2 cellular contexts compared by ENCODE assay signal in the genomic region with DNA sequence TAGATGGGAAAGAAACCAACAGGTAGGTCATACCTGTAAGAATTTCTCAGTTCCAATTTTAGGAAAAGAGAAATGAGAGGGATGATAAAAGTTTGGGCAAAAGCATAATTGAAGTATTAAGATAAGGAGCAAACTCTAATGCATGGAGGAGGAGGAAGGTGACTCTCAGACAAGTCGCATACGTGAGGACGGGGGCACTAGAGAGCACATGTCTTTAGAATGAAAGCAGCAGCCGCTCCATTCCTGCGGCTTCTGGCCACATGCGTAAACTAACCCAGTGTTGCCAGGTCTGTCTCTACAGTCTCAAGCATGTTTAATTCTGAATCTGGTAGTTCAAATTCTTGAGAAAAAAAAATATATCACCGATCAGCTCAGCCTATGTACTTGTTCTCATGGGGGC.
TF ChIP-seq lines count a peak whose summit lies in the region.

No MANE protein-coding gene starts in this region.

TF ChIP-seq in GM23338, 12 proteins besides CTCF, POLR2A, EP300 and RAD21 (continues in another document):
- TF ChIP-seq CREB1 (CRISPR knock-in tag; IDR thresholded peaks at IDR 0.05; ENCODE audit: low read depth) (no peak), NANOG (IDR thresholded peaks at IDR 0.05; ENCODE audit: borderline replicate concordance) (no peak), POLR2AphosphoS5 (IDR thresholded peaks at IDR 0.05; ENCODE audit: low read depth) (no peak), ZNF114 (CRISPR knock-in tag; IDR thresholded peaks at IDR 0.05) (no peak), JUNB (IDR thresholded peaks at IDR 0.05; ENCODE audit: unreplicated experiment) (no peak), EZH2phosphoT487 (IDR thresholded peaks at IDR 0.05; ENCODE audit: unreplicated experiment) (no peak), STAT1 (IDR thresholded peaks at IDR 0.05; ENCODE audit: unreplicated experiment) (no peak), EZH2 (IDR thresholded peaks at IDR 0.05; ENCODE audit: low read depth, unreplicated experiment) (no peak), ZNF331 (CRISPR knock-in tag; IDR thresholded peaks at IDR 0.05; ENCODE audit: low read depth) (no peak)
- TF ChIP-seq, protein P1, sequence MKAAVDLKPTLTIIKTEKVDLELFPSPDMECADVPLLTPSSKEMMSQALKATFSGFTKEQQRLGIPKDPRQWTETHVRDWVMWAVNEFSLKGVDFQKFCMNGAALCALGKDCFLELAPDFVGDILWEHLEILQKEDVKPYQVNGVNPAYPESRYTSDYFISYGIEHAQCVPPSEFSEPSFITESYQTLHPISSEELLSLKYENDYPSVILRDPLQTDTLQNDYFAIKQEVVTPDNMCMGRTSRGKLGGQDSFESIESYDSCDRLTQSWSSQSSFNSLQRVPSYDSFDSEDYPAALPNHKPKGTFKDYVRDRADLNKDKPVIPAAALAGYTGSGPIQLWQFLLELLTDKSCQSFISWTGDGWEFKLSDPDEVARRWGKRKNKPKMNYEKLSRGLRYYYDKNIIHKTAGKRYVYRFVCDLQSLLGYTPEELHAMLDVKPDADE (IDR thresholded peaks at IDR 0.05), result no peak
- TF ChIP-seq, protein P2, sequence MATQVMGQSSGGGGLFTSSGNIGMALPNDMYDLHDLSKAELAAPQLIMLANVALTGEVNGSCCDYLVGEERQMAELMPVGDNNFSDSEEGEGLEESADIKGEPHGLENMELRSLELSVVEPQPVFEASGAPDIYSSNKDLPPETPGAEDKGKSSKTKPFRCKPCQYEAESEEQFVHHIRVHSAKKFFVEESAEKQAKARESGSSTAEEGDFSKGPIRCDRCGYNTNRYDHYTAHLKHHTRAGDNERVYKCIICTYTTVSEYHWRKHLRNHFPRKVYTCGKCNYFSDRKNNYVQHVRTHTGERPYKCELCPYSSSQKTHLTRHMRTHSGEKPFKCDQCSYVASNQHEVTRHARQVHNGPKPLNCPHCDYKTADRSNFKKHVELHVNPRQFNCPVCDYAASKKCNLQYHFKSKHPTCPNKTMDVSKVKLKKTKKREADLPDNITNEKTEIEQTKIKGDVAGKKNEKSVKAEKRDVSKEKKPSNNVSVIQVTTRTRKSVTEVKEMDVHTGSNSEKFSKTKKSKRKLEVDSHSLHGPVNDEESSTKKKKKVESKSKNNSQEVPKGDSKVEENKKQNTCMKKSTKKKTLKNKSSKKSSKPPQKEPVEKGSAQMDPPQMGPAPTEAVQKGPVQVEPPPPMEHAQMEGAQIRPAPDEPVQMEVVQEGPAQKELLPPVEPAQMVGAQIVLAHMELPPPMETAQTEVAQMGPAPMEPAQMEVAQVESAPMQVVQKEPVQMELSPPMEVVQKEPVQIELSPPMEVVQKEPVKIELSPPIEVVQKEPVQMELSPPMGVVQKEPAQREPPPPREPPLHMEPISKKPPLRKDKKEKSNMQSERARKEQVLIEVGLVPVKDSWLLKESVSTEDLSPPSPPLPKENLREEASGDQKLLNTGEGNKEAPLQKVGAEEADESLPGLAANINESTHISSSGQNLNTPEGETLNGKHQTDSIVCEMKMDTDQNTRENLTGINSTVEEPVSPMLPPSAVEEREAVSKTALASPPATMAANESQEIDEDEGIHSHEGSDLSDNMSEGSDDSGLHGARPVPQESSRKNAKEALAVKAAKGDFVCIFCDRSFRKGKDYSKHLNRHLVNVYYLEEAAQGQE (IDR thresholded peaks at IDR 0.05; ENCODE audit: unreplicated experiment), result no peak

TF ChIP-seq in H1, 55 proteins besides CTCF, POLR2A, EP300 and RAD21:
- TF ChIP-seq RBBP5 (IDR thresholded peaks at IDR 0.05; ENCODE audit: borderline replicate concordance, low read depth, low read length), result no peak
- TF ChIP-seq, protein P3, sequence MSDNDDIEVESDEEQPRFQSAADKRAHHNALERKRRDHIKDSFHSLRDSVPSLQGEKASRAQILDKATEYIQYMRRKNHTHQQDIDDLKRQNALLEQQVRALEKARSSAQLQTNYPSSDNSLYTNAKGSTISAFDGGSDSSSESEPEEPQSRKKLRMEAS (IDR thresholded peaks at IDR 0.05), result 0 out of 2 replicates have a peak, but pooled peaks have one; percentile 28
- TF ChIP-seq FOSL1 (IDR thresholded peaks at IDR 0.05; ENCODE audit: insufficient read depth, low read depth, low read length), result no peak
TF ChIP-seq in H1: peak in this region for 1.
